ENCODE assay signal across 21 cellular contexts in the genomic region with DNA sequence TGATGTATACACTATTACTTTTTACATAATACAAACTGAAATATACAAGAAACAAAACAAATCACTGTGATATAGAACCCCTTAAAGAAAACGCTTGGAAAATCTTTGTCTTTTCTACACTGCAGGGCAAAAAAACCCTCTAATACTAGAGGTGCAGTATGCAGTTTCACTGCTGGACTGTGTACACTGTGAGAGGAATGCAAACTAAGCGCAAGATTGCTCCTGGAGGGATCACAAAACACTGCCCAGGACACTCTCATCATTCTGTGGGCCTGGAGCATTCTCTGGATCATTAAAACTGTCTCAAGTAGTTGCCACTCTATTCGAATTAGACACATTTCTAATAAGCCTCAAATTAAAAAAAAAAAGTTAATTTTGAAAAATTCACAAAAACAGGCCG.
DNase-seq lines count a peak whose midpoint lies in the region; ATAC-seq and TF ChIP-seq lines count a peak whose summit lies in the region.
"Had no signal": no experiment of that assay in that cellular context is flagged by ENCODE, and none has a peak within 500 bp of the region (broad histone marks: within the 10 kb centered on the region; RNA-seq: fewer than 3 reads in every experiment).

No MANE protein-coding gene starts in this region.

- no peak for ATAC-seq in activated CD8-positive, alpha-beta T cell treated with anti-CD3 and anti-CD28 coated beads for 36 hours
- ATAC-seq in stimulated activated naive CD8-positive, alpha-beta T cell treated with anti-CD3 and anti-CD28 coated beads, Interleukin-15, amount 100 ng/mL, for 72 hours = no peak
- ATAC-seq: HCT116 had no signal

- TF ChIP-seq CTCF in activated CD8-positive, alpha-beta T cell treated with anti-CD3 and anti-CD28 coated beads for 36 hours (IDR thresholded peaks at IDR 0.05) = no peak
- no peak for TF ChIP-seq CTCF in GM10248 (IDR thresholded peaks at IDR 0.05; ENCODE audit: control extremely low read depth, extremely low read depth, low read depth, missing control alignments)

- DNase-seq in activated T-cell treated with anti-CD3 and anti-CD28 coated beads, Interleukin-2, amount 50 U/mL, for 24 hours = no peak
- no peak for DNase-seq in activated T-cell treated with anti-CD3 and anti-CD28 coated beads for 4 hours
- DNase-seq in activated CD8-positive, alpha-beta T cell treated with anti-CD3 and anti-CD28 coated beads for 36 hours = no peak
- peak; percentile 5 for DNase-seq in left kidney (ENCODE audit: low read depth, low spot score)
- DNase-seq in stimulated activated naive CD8-positive, alpha-beta T cell treated with anti-CD3 and anti-CD28 coated beads, Interleukin-15, amount 100 ng/mL, for 72 hours = no peak
- no peak for DNase-seq in GM10248 (ENCODE audit: extremely low spot score)
- no peak for DNase-seq in SKM-1 treated with dmso at 0.1 percent for 144 hours (lab: John Stamatoyannopoulos, UW; ENCODE audit: unreplicated experiment)
- DNase-seq in Ammon's horn (ENCODE audit: low spot score) = no peak
- DNase-seq: ACHN; activated CD4-positive, alpha-beta memory T cell treated with anti-CD3 and anti-CD28 coated beads, Interleukin-2, amount 10 ng/mL, durations not matched to agents 7 days and 5 days; activated T-cell treated with anti-CD3 and anti-CD28 coated beads, Interleukin-2, amount 50 U/mL, for 48 hours; EL; IMR-90; kidney glomerular epithelial cell; NCI-H1092 treated with DMSO at 0.1 percent for 48 hours; NCI-H187 treated with DMSO at 0.1 percent for 48 hours; RPMI8226; T1000; uterus had no signal

- H3K9me3 Mint-ChIP-seq in activated T-cell treated with anti-CD3 and anti-CD28 coated beads, Interleukin-2, amount 50 U/mL, for 24 hours = no peaks in the 10 kb centered on the region
- no peaks in the 10 kb centered on the region for H3K9me3 Mint-ChIP-seq in activated CD8-positive, alpha-beta T cell treated with anti-CD3 and anti-CD28 coated beads for 36 hours
- no peaks in the 10 kb centered on the region for H3K9me3 Mint-ChIP-seq in stimulated activated naive CD8-positive, alpha-beta T cell treated with anti-CD3 and anti-CD28 coated beads, Interleukin-15, amount 100 ng/mL, for 72 hours
- H3K9me3 Mint-ChIP-seq: activated CD4-positive, alpha-beta memory T cell treated with anti-CD3 and anti-CD28 coated beads, Interleukin-2, amount 10 ng/mL, durations not matched to agents 7 days and 5 days; brain had no signal

- H3K4me3 Mint-ChIP-seq in activated T-cell treated with anti-CD3 and anti-CD28 coated beads, Interleukin-2, amount 50 U/mL, for 24 hours = peak overlapping the region; percentile 69
- H3K4me3 Mint-ChIP-seq in activated CD8-positive, alpha-beta T cell treated with anti-CD3 and anti-CD28 coated beads for 36 hours = peak overlapping the region; percentile 67
- peak overlapping the region; percentile 9 to 77 for H3K4me3 Mint-ChIP-seq in stimulated activated naive CD8-positive, alpha-beta T cell treated with anti-CD3 and anti-CD28 coated beads, Interleukin-15, amount 100 ng/mL, for 72 hours
- H3K4me3 Mint-ChIP-seq: brain had no signal

- POLR2A ChIA-PET in activated CD8-positive, alpha-beta T cell treated with anti-CD3 and anti-CD28 coated beads for 36 hours (lab: Charles Lee) = interaction anchor here (0.7 kb wide), 1 partner anchor 77 kb away, joined by 4 read pairs; no protein-coding TSS in a partner anchor
- POLR2A ChIA-PET in GM10248 (lab: Yijun Ruan, JAX) = no interaction called here

- CTCF ChIA-PET in activated CD8-positive, alpha-beta T cell treated with anti-CD3 and anti-CD28 coated beads for 36 hours (lab: Charles Lee) = interaction anchor here (2.0 kb wide), 1 partner anchor 176 kb away, joined by 6 read pairs; no protein-coding TSS in a partner anchor
- CTCF ChIA-PET in GM10248 (lab: Yijun Ruan, JAX) = no interaction called here

- H3K36me3 Mint-ChIP-seq in activated T-cell treated with anti-CD3 and anti-CD28 coated beads, Interleukin-2, amount 50 U/mL, for 24 hours (ENCODE audit: low read depth) = no peaks in the 10 kb centered on the region
- H3K36me3 Mint-ChIP-seq in activated CD8-positive, alpha-beta T cell treated with anti-CD3 and anti-CD28 coated beads for 36 hours (ENCODE audit: low read depth) = peaks cover 4% of the 10 kb centered on the region

- H3K4me1 Mint-ChIP-seq in activated T-cell treated with anti-CD3 and anti-CD28 coated beads, Interleukin-2, amount 50 U/mL, for 24 hours (ENCODE audit: low read depth) = peaks cover 65% of the 10 kb centered on the region
- H3K4me1 Mint-ChIP-seq in activated CD8-positive, alpha-beta T cell treated with anti-CD3 and anti-CD28 coated beads for 36 hours (ENCODE audit: low read depth) = peaks cover 52% of the 10 kb centered on the region
- peaks cover 52% of the 10 kb centered on the region for H3K4me1 Mint-ChIP-seq in stimulated activated naive CD8-positive, alpha-beta T cell treated with anti-CD3 and anti-CD28 coated beads, Interleukin-15, amount 100 ng/mL, for 72 hours

- no peaks in the 10 kb centered on the region for H3K27me3 Mint-ChIP-seq in activated T-cell treated with anti-CD3 and anti-CD28 coated beads, Interleukin-2, amount 50 U/mL, for 24 hours
- no peaks in the 10 kb centered on the region for H3K27me3 Mint-ChIP-seq in activated CD8-positive, alpha-beta T cell treated with anti-CD3 and anti-CD28 coated beads for 36 hours
- H3K27me3 Mint-ChIP-seq in stimulated activated naive CD8-positive, alpha-beta T cell treated with anti-CD3 and anti-CD28 coated beads, Interleukin-15, amount 100 ng/mL, for 72 hours = no peaks in the 10 kb centered on the region
- H3K27me3 Mint-ChIP-seq: activated CD4-positive, alpha-beta memory T cell treated with anti-CD3 and anti-CD28 coated beads, Interleukin-2, amount 10 ng/mL, durations not matched to agents 7 days and 5 days; brain had no signal

- peak overlapping the region; percentile 94 for H3K27ac Mint-ChIP-seq in activated T-cell treated with anti-CD3 and anti-CD28 coated beads, Interleukin-2, amount 50 U/mL, for 24 hours
- peak overlapping the region; percentile 91 for H3K27ac Mint-ChIP-seq in activated CD8-positive, alpha-beta T cell treated with anti-CD3 and anti-CD28 coated beads for 36 hours
- peak overlapping the region; percentile 91 to 95 for H3K27ac Mint-ChIP-seq in stimulated activated naive CD8-positive, alpha-beta T cell treated with anti-CD3 and anti-CD28 coated beads, Interleukin-15, amount 100 ng/mL, for 72 hours

- intact Hi-C loops in activated CD8-positive, alpha-beta T cell treated with anti-CD3 and anti-CD28 coated beads for 36 hours (cut with micrococcal nuclease) = loop anchor here (10.0 kb wide), 1 partner anchor 75 kb away; no protein-coding TSS in a partner anchor
